8 cellular contexts compared by ENCODE assay signal in genomic region chr1:143972753-143973326, GRCh38. TPM values are rescaled to one million over a fixed set of nuclear protein-coding genes. Genes with fewer than 3 reads are reported as not detected.
DNase-seq lines count a peak whose midpoint lies in the region; ATAC-seq, FAIRE-seq and TF ChIP-seq lines count a peak whose summit lies in the region.
"Not testable (repeated sequence)": the region's sequence is repeated elsewhere in the genome, so short reads cannot be mapped to it uniquely, and the experiment has no call there.

No MANE protein-coding gene starts in this region.

- H3K4me3 ChIP-seq in A549, result not testable (repeated sequence)

- not testable (repeated sequence) for H3K4me2 ChIP-seq in A549

- no CpG with 5 or more reads among the region's 48 CpGs for WGBS in A549 (ENCODE audit: missing lambda C conversion rate)

- CTCF ChIA-PET in A549 (lab: Yijun Ruan, JAX), result not testable (repeated sequence)

- not testable (repeated sequence) for TF ChIP-seq EP300 in A549 (IDR thresholded peaks at IDR 0.05)

- DNase-seq in A549 (ENCODE audit: low read depth in 1 of 2, low spot score in 1 of 2); omental fat pad (ENCODE audit: low spot score): not testable (repeated sequence)

- TF ChIP-seq CTCF in A549 (IDR thresholded peaks at IDR 0.05); omental fat pad (IDR thresholded peaks at IDR 0.05): not testable (repeated sequence)

- not testable (repeated sequence) for TF ChIP-seq RAD21 in A549 (conservative IDR thresholded peaks at IDR 0.05 in 1 of 2, IDR thresholded peaks at IDR 0.05 in 1 of 2)

- H3K4me1 ChIP-seq in A549, result not testable (repeated sequence)

- H3K27ac ChIP-seq in A549, result not testable (repeated sequence)

- not testable (repeated sequence) for H3K9me3 ChIP-seq in A549

- POLR2A ChIA-PET in A549 (lab: Yijun Ruan, JAX), result not testable (repeated sequence)

- FAIRE-seq in A549 (lab: Jason Lieb, UNC), result not testable (repeated sequence)

- ATAC-seq in A549 (peak; percentile 55 to 60), GM19025 (IDR thresholded peaks at IDR 0.05; ENCODE audit: low read depth, unreplicated experiment) (peak; percentile 6), GM21528 (IDR thresholded peaks at IDR 0.05; ENCODE audit: low FRiP score, unreplicated experiment) (peak; percentile 31), HG02852 (IDR thresholded peaks at IDR 0.05; ENCODE audit: unreplicated experiment) (peak; percentile 10), HG03196 (IDR thresholded peaks at IDR 0.05; ENCODE audit: unreplicated experiment) (peak; percentile 12), SK-N-SH treated with all-trans-retinoic acid at 6 μM for 48 hours (peak; percentile 51), esophagus mucosa (peak; percentile 50), omental fat pad (ENCODE audit: low FRiP score) (peak; percentile 35)

- not testable (repeated sequence) for TF ChIP-seq POLR2A in A549 (IDR thresholded peaks at IDR 0.05; ENCODE audit: low read length)

RNA-seq across cellular contexts. Expression of gene FAM72C, which starts 1.1 kb away (rescaled TPM):
- polyA plus RNA-seq in A549 (2011; rRNA removed) (12.3 and 15.3 TPM in 2 replicates), A549 (2017; fragmentation: RNase III; extraction: RNeasy Plus Mini Kit Qiagen cat#74134 plus additional on column Dnase treatment) (9.6 to 11.5 TPM (median 10.9 TPM) in 3 replicates)
- 5.0 and 5.1 TPM in 2 replicates for polyA plus RNA-seq in A549 (2012; cell fraction: cytosol; rRNA removed)
- 1.9 and 3.7 TPM in 2 replicates for polyA plus RNA-seq in A549 (2012; cell fraction: nucleus; rRNA removed)
- 3.9 and 5.4 TPM in 2 replicates for polyA minus RNA-seq in A549 (2011; rRNA and poly(A)+ RNA removed)
- total RNA-seq in esophagus mucosa (2.8 TPM), omental fat pad (under 1 TPM in 2 of 4 donors, not detected in 2; 0.24 to 0.47 TPM)

Comparison
In these comparisons a context has a peak if more than half of its experiments do, and no peak if none do; other contexts are left out.
1. ATAC-seq: peak in every context shown above with its lines; median percentile 58 in A549; 51 in SK-N-SH treated with all-trans-retinoic acid at 6 μM for 48 hours; 50 in esophagus mucosa; 35 in omental fat pad; 31 in GM21528; 12 in HG03196; 10 in HG02852; 6 in GM19025.